1 cellular context compared by ENCODE assay signal in the genomic region with DNA sequence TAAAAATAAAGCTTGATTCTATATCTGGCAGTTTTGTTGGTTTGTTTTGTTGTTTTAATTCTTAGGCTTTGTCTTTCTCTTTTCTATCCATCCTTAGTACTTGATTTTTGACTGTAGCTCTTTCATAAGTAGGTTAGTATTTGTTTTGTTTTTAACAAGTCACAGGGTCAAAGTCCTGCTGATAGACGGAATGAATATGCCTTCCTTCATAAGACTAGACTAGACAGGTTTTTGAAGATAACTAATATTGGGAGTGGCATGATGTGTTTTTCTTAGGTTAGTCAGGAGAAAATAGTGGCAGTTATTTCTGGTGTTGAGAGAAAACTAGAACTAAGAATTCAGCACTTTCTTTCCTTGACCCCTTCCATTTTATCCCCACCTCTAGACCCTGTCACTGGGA.
TF ChIP-seq lines count a peak whose summit lies in the region.

No MANE protein-coding gene starts in this region.

TF ChIP-seq in HepG2, 621 proteins besides CTCF, POLR2A, EP300 and RAD21:
- TF ChIP-seq, protein P1, sequence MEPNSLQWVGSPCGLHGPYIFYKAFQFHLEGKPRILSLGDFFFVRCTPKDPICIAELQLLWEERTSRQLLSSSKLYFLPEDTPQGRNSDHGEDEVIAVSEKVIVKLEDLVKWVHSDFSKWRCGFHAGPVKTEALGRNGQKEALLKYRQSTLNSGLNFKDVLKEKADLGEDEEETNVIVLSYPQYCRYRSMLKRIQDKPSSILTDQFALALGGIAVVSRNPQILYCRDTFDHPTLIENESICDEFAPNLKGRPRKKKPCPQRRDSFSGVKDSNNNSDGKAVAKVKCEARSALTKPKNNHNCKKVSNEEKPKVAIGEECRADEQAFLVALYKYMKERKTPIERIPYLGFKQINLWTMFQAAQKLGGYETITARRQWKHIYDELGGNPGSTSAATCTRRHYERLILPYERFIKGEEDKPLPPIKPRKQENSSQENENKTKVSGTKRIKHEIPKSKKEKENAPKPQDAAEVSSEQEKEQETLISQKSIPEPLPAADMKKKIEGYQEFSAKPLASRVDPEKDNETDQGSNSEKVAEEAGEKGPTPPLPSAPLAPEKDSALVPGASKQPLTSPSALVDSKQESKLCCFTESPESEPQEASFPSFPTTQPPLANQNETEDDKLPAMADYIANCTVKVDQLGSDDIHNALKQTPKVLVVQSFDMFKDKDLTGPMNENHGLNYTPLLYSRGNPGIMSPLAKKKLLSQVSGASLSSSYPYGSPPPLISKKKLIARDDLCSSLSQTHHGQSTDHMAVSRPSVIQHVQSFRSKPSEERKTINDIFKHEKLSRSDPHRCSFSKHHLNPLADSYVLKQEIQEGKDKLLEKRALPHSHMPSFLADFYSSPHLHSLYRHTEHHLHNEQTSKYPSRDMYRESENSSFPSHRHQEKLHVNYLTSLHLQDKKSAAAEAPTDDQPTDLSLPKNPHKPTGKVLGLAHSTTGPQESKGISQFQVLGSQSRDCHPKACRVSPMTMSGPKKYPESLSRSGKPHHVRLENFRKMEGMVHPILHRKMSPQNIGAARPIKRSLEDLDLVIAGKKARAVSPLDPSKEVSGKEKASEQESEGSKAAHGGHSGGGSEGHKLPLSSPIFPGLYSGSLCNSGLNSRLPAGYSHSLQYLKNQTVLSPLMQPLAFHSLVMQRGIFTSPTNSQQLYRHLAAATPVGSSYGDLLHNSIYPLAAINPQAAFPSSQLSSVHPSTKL (CRISPR knock-in tag; IDR thresholded peaks at IDR 0.05), result peak; percentile 80
- TF ChIP-seq, protein P2, sequence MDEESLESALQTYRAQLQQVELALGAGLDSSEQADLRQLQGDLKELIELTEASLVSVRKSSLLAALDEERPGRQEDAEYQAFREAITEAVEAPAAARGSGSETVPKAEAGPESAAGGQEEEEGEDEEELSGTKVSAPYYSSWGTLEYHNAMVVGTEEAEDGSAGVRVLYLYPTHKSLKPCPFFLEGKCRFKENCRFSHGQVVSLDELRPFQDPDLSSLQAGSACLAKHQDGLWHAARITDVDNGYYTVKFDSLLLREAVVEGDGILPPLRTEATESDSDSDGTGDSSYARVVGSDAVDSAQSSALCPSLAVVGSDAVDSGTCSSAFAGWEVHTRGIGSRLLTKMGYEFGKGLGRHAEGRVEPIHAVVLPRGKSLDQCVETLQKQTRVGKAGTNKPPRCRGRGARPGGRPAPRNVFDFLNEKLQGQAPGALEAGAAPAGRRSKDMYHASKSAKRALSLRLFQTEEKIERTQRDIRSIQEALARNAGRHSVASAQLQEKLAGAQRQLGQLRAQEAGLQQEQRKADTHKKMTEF (CRISPR knock-in tag; IDR thresholded peaks at IDR 0.05), result 0 out of 2 replicates have a peak, but pooled peaks have one; percentile 25
- TF ChIP-seq THAP11 (CRISPR knock-in tag; IDR thresholded peaks at IDR 0.05), result 0 out of 2 replicates have a peak, but pooled peaks have one; percentile 27
- TF ChIP-seq, protein P3, sequence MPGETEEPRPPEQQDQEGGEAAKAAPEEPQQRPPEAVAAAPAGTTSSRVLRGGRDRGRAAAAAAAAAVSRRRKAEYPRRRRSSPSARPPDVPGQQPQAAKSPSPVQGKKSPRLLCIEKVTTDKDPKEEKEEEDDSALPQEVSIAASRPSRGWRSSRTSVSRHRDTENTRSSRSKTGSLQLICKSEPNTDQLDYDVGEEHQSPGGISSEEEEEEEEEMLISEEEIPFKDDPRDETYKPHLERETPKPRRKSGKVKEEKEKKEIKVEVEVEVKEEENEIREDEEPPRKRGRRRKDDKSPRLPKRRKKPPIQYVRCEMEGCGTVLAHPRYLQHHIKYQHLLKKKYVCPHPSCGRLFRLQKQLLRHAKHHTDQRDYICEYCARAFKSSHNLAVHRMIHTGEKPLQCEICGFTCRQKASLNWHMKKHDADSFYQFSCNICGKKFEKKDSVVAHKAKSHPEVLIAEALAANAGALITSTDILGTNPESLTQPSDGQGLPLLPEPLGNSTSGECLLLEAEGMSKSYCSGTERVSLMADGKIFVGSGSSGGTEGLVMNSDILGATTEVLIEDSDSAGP (CRISPR knock-in tag; IDR thresholded peaks at IDR 0.05; ENCODE audit: borderline replicate concordance), result no peak
- peak; percentile 44 for TF ChIP-seq FOXA3 (CRISPR knock-in tag; IDR thresholded peaks at IDR 0.05)
- peak; percentile 66 for TF ChIP-seq NCOA2 (CRISPR knock-in tag; IDR thresholded peaks at IDR 0.05)
- no peak for TF ChIP-seq SP4 (CRISPR knock-in tag; IDR thresholded peaks at IDR 0.05)
- TF ChIP-seq PPARG (CRISPR knock-in tag; conservative IDR thresholded peaks at IDR 0.05), result 0 out of 2 replicates have a peak, but pooled peaks have one; percentile 6
- peak; percentile 44; the same call in 1 of the 2 replicates for TF ChIP-seq NFIC (IDR thresholded peaks at IDR 0.05; ENCODE audit: low read length)
- TF ChIP-seq CCAR2 (optimal IDR thresholded peaks at IDR 0.05; ENCODE audit: low read depth, low read length), result no peak
- peak; percentile 22; the same call in 1 of the 2 replicates for TF ChIP-seq CREM (IDR thresholded peaks at IDR 0.05)
- no peak for TF ChIP-seq CREM (CRISPR knock-in tag; IDR thresholded peaks at IDR 0.05)
- peak; percentile 13 for TF ChIP-seq SKI (IDR thresholded peaks at IDR 0.05; ENCODE audit: partially characterized antibody)
- TF ChIP-seq HNF4A (CRISPR knock-in tag; IDR thresholded peaks at IDR 0.05), result peak; percentile 71
- TF ChIP-seq HDAC2 (CRISPR knock-in tag; IDR thresholded peaks at IDR 0.05), result peak; percentile 36; the same call in 1 of the 2 replicates
- TF ChIP-seq GATAD2A (CRISPR knock-in tag; IDR thresholded peaks at IDR 0.05), result peak; percentile 75
- peak; percentile 54; the same call in 1 of the 2 replicates for TF ChIP-seq PAXIP1 (CRISPR knock-in tag; conservative IDR thresholded peaks at IDR 0.05)
- peak; percentile 40; the same call in 1 of the 2 replicates for TF ChIP-seq HOMEZ (CRISPR knock-in tag; IDR thresholded peaks at IDR 0.05; ENCODE audit: low read depth)
- peak; percentile 55; the same call in 1 of the 2 replicates for TF ChIP-seq HMG20A (CRISPR knock-in tag; IDR thresholded peaks at IDR 0.05; ENCODE audit: borderline replicate concordance)
- TF ChIP-seq TEAD3 (CRISPR knock-in tag; optimal IDR thresholded peaks at IDR 0.05; ENCODE audit: borderline replicate concordance), result peak; percentile 7
- no peak for TF ChIP-seq HES4 (CRISPR knock-in tag; IDR thresholded peaks at IDR 0.05; ENCODE audit: borderline replicate concordance)
- no peak for TF ChIP-seq SOX13 (IDR thresholded peaks at IDR 0.05)
- peak in 1 of 2 experiments; percentile 75; a peak in 2 of 4 replicates for TF ChIP-seq SOX13 (CRISPR knock-in tag; conservative IDR thresholded peaks at IDR 0.05 in 1 of 2, IDR thresholded peaks at IDR 0.05 in 1 of 2)
- TF ChIP-seq SOX5 (CRISPR knock-in tag; IDR thresholded peaks at IDR 0.05; ENCODE audit: borderline replicate concordance), result peak; percentile 62; the same call in 1 of the 2 replicates
- peak; percentile 39 for TF ChIP-seq RARA (CRISPR knock-in tag; IDR thresholded peaks at IDR 0.05)
- TF ChIP-seq ADNP (CRISPR knock-in tag; IDR thresholded peaks at IDR 0.05), result no peak
